In the genomic region with DNA sequence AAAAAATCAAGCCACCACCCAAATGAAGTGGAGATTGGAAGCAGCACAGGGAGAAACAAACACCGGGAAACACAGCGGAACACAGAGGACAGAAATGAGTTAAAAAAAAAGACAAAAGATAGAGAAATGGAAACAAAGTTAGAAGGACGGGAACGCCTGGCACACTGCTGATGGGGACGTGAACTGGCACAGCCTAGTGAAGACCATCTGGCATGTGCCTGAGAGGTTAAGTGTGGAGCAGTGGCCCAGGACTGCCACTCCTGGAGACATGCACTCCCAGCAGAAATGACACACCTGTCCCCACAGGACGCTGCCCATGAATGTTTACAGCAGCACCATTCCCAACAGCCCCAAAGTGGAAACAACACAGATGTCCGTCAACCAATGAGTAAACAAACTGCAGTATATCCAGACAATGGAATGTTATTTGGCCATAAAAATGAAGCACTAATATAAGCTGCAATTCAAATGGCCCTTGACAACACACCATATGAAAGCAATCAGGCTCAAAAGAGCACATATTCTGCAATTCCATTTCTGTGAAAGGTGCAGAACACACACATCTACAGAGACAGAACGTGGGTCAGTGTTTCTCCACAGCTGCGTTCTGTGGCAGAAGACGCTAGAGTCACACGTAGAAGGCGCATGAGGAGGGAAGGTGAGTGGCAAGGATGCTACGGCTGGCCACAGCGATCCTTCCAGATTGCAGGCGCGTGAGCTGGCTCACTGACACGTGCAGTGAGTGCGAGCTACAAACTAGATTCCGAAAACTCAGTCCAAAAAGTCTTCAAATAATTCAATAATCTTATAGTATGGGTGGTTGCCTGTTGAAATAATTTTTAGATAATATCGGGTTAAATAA, we compare ENCODE assay signal across 13 cellular contexts. TPM values are rescaled to one million over a fixed set of nuclear protein-coding genes. Genes with fewer than 3 reads are reported as not detected.
DNase-seq lines count a peak whose midpoint lies in the region; ATAC-seq and TF ChIP-seq lines count a peak whose summit lies in the region.
"Had no signal": no experiment of that assay in that cellular context is flagged by ENCODE, and none has a peak within 500 bp of the region (broad histone marks: within the 10 kb centered on the region; RNA-seq: fewer than 3 reads in every experiment).

No MANE protein-coding gene starts in this region.

- H3K4me1 Mint-ChIP-seq in activated CD4-positive, alpha-beta T cell treated with anti-CD3 and anti-CD28 coated beads, Interleukin-2, amount 10 ng/mL, durations not matched to agents 7 days and 5 days, result peaks cover 47% of the 10 kb centered on the region
- peaks cover 31% of the 10 kb centered on the region for H3K4me1 Mint-ChIP-seq in HFFc6 (ENCODE audit: low read depth)

- H4K20me1 ChIP-seq in SK-N-SH (ENCODE audit: insufficient read depth), result 0 out of 2 replicates have a peak, but pooled peaks cover 5% of the 10 kb centered on the region

- no peak for ATAC-seq in GM21447 (IDR thresholded peaks at IDR 0.05; ENCODE audit: unreplicated experiment)
- ATAC-seq: activated CD8-positive, alpha-beta T cell treated with anti-CD3 and anti-CD28 coated beads for 36 hours had no signal

- peaks cover 7% of the 10 kb centered on the region for H3K36me3 Mint-ChIP-seq in activated CD4-positive, alpha-beta T cell treated with anti-CD3 and anti-CD28 coated beads, Interleukin-2, amount 10 ng/mL, durations not matched to agents 7 days and 5 days (ENCODE audit: low read depth)
- no peaks in the 10 kb centered on the region; the same call in 1 of the 2 replicates for H3K36me3 Mint-ChIP-seq in HFFc6 (ENCODE audit: low read depth)

- WGBS in sigmoid colon, 2 donors, result 81 to 82% methylated on average over 20 of the region's 20 CpGs
- 96% methylated on average over 20 of the region's 20 CpGs for whole genome bisulfite sequencing in SK-N-SH (ENCODE audit: low lambda C conversion rate)
- 87 to 96% (median 94%) methylated on average over 20 of the region's 20 CpGs for WGBS in spleen, 5 donors

- no peaks in the 10 kb centered on the region for H3F3A ChIP-seq in SK-N-SH (replicated peaks; ENCODE audit: insufficient read depth)

- H3K27me3 ChIP-seq in sigmoid colon (no peaks in the 10 kb centered on the region), SK-N-SH (ENCODE audit: insufficient read depth) (no peaks in the 10 kb centered on the region), spleen (replicated peaks in 1 of 7) (no peaks in the 10 kb centered on the region)

- H3K4me3 ChIP-seq in sigmoid colon, result no peak overlapping the region
- H3K4me3 ChIP-seq in SK-N-SH (ENCODE audit: low read depth in 2 of 2, low read length in 1 of 2), result no peak overlapping the region
- no peak overlapping the region for H3K4me3 ChIP-seq in spleen

- H3K36me3 ChIP-seq in sigmoid colon (no peaks in the 10 kb centered on the region), SK-N-SH (replicated peaks in 1 of 2; ENCODE audit: control insufficient read depth in 1 of 2, insufficient read depth in 2 of 2, low read length in 1 of 2) (peaks cover 5 to 6% of the 10 kb centered on the region in 2 experiments), spleen (peaks cover 0 to 24% (median 0%) of the 10 kb centered on the region in 6 donors)

- no peak overlapping the region for H3K9ac ChIP-seq in SK-N-SH

- H3K4me3 Mint-ChIP-seq in activated CD4-positive, alpha-beta T cell treated with anti-CD3 and anti-CD28 coated beads, Interleukin-2, amount 10 ng/mL, durations not matched to agents 7 days and 5 days, result no peak overlapping the region
- H3K4me3 Mint-ChIP-seq in HFFc6, result no peak overlapping the region
- H3K4me3 Mint-ChIP-seq: activated CD8-positive, alpha-beta T cell treated with anti-CD3 and anti-CD28 coated beads for 36 hours; T-helper 2 cell treated with Interferon-gamma antibody and Interleukin-4, amounts not matched to agents 5 μg/mL and 100 μg/mL, for 36 hours had no signal

- TF ChIP-seq RAD21 in SK-N-SH (IDR thresholded peaks at IDR 0.05; ENCODE audit: low read length), result no peak

- H3K27ac Mint-ChIP-seq in activated CD4-positive, alpha-beta T cell treated with anti-CD3 and anti-CD28 coated beads, Interleukin-2, amount 10 ng/mL, durations not matched to agents 7 days and 5 days, result peak overlapping the region; percentile 52
- 0 out of 2 replicates have a peak overlapping the region, but pooled peaks have one; percentile 0 for H3K27ac Mint-ChIP-seq in HFFc6
- H3K27ac Mint-ChIP-seq: activated CD8-positive, alpha-beta T cell treated with anti-CD3 and anti-CD28 coated beads for 36 hours; T-helper 2 cell treated with Interferon-gamma antibody and Interleukin-4, amounts not matched to agents 5 μg/mL and 100 μg/mL, for 36 hours had no signal

- TF ChIP-seq CTCF in HFFc6 (IDR thresholded peaks at IDR 0.05) (no peak), sigmoid colon (IDR thresholded peaks at IDR 0.05) (no peak), SK-N-SH (IDR thresholded peaks at IDR 0.05) (no peak), spleen (IDR thresholded peaks at IDR 0.05 in 8 of 11, conservative IDR thresholded peaks at IDR 0.05 in 3 of 11) (no peak)

- intact Hi-C loops in sigmoid colon (cut with DNase I), result loop anchor here (5.0 kb wide), 3 partner anchors 45 to 255 kb away; a partner anchor contains a TSS
- intact Hi-C loops in spleen (cut with DNase I; ENCODE audit: low total_unique reads), result loop anchor here (5.0 kb wide), 1 partner anchor 255 kb away; a partner anchor contains a TSS

- H2AFZ ChIP-seq in SK-N-SH (ENCODE audit: low read depth), result no peak overlapping the region

- no peak for DNase-seq in activated CD4-positive, alpha-beta T cell treated with anti-CD3 and anti-CD28 coated beads, Interleukin-2, amount 10 ng/mL, durations not matched to agents 7 days and 5 days
- DNase-seq in activated CD4-positive, alpha-beta T cell treated with anti-CD3 and anti-CD28 coated beads, Interleukin-2, amount 50 U/mL, for 1 hour, result no peak
- DNase-seq in HFFc6 (no peak), fibroblast of gingiva (ENCODE audit: low read depth) (peak; percentile 70), sigmoid colon (peak; percentile 73), SK-N-SH (no peak), spleen (no peak)
- DNase-seq: activated CD8-positive, alpha-beta T cell treated with anti-CD3 and anti-CD28 coated beads for 36 hours; activated naive CD4-positive, alpha-beta T cell treated with anti-CD3 and anti-CD28 coated beads, Interleukin-2, amount 50 U/mL, for 16 hours; DND-41; KBM-7 had no signal

- no peak for TF ChIP-seq POLR2A in sigmoid colon (IDR thresholded peaks at IDR 0.05)
- no peak for TF ChIP-seq POLR2A in spleen (IDR thresholded peaks at IDR 0.05)

- no peak overlapping the region for H3K4me2 ChIP-seq in SK-N-SH

- POLR2A ChIA-PET in activated CD4-positive, alpha-beta T cell treated with anti-CD3 and anti-CD28 coated beads, Interleukin-2, amount 10 ng/mL, durations not matched to agents 7 days and 5 days (lab: Charles Lee), result interaction anchor here (0.5 kb wide), 1 partner anchor 12 kb away, joined by 3 read pairs; no protein-coding TSS in a partner anchor
- POLR2A ChIA-PET in SK-N-SH (lab: Yijun Ruan, JAX), result no interaction called here

- H3K9me2 ChIP-seq in SK-N-SH, result no peaks in the 10 kb centered on the region

- TF ChIP-seq EP300 in sigmoid colon (IDR thresholded peaks at IDR 0.05) (no peak), SK-N-SH (IDR thresholded peaks at IDR 0.05; ENCODE audit: borderline replicate concordance in 1 of 2, low read depth in 1 of 2, low read length in 1 of 2) (no peak)

- H3K4me1 ChIP-seq in sigmoid colon (peaks cover 0 to 26% (median 23%) of the 10 kb centered on the region in 4 donors), SK-N-SH (ENCODE audit: control insufficient read depth in 1 of 2, insufficient read depth in 2 of 2, low read depth in 1 of 2, low read length in 1 of 2) (peaks cover 0 to 12% of the 10 kb centered on the region in 2 experiments; a peak in 2 of 4 replicates), spleen (peaks cover 4 to 49% (median 33%) of the 10 kb centered on the region in 6 donors)

- H3K27ac ChIP-seq in sigmoid colon (peak overlapping the region; percentile 35 to 80 (median 50)), SK-N-SH (ENCODE audit: low read depth in 2 of 2, low read length in 1 of 2) (no peak overlapping the region), spleen (no peak overlapping the region)

- no peaks in the 10 kb centered on the region for H3K9me3 ChIP-seq in sigmoid colon
- no peaks in the 10 kb centered on the region for H3K9me3 ChIP-seq in SK-N-SH
- H3K9me3 ChIP-seq in spleen, result no peaks in the 10 kb centered on the region

- H3K9me3 Mint-ChIP-seq in activated CD4-positive, alpha-beta T cell treated with anti-CD3 and anti-CD28 coated beads, Interleukin-2, amount 10 ng/mL, durations not matched to agents 7 days and 5 days, result no peaks in the 10 kb centered on the region
- H3K9me3 Mint-ChIP-seq in HFFc6, result no peaks in the 10 kb centered on the region
- H3K9me3 Mint-ChIP-seq: activated CD8-positive, alpha-beta T cell treated with anti-CD3 and anti-CD28 coated beads for 36 hours; T-helper 2 cell treated with Interferon-gamma antibody and Interleukin-4, amounts not matched to agents 5 μg/mL and 100 μg/mL, for 36 hours had no signal

- no peaks in the 10 kb centered on the region for H3K27me3 Mint-ChIP-seq in activated CD4-positive, alpha-beta T cell treated with anti-CD3 and anti-CD28 coated beads, Interleukin-2, amount 10 ng/mL, durations not matched to agents 7 days and 5 days
- peaks cover 2% of the 10 kb centered on the region; the same call in 1 of the 2 replicates for H3K27me3 Mint-ChIP-seq in HFFc6 (ENCODE audit: insufficient read depth)
- H3K27me3 Mint-ChIP-seq: activated CD8-positive, alpha-beta T cell treated with anti-CD3 and anti-CD28 coated beads for 36 hours had no signal

- peaks cover 80% of the 10 kb centered on the region for H3K79me2 ChIP-seq in SK-N-SH (ENCODE audit: insufficient read depth)

- CTCF ChIA-PET in activated CD4-positive, alpha-beta T cell treated with anti-CD3 and anti-CD28 coated beads, Interleukin-2, amount 10 ng/mL, durations not matched to agents 7 days and 5 days (lab: Charles Lee), result interaction anchor here (0.6 kb wide), 1 partner anchor 508 kb away, joined by 6 read pairs; no protein-coding TSS in a partner anchor
- CTCF ChIA-PET in SK-N-SH (lab: Yijun Ruan, JAX), result interaction anchor here (1.1 kb wide), 1 partner anchor 13 kb away, joined by 3 read pairs; no protein-coding TSS in a partner anchor

RNA-seq across cellular contexts. Expression of a gene that starts 24.6 kb away (rescaled TPM):
- total RNA-seq in activated CD4-positive, alpha-beta T cell treated with anti-CD3 and anti-CD28 coated beads, Interleukin-2, amount 10 ng/mL, durations not matched to agents 7 days and 5 days, result 10 to 100 TPM; 35.4 to 37.0 TPM
- total RNA-seq in HFFc6 (2021; fragmentation: NEBNext Ultra II Directional; extraction: Animal tissue kit (Norgen Biotek cat#: 25700)), result 10 to 100 TPM; 40.6 to 47.9 (median 43.0) TPM
- total RNA-seq in sigmoid colon (10 to 100 TPM; 28.9 to 44.7 (median 38.4) TPM), spleen (10 to 100 TPM; 23.5 to 31.5 (median 28.8) TPM)
- polyA plus RNA-seq in sigmoid colon (100 to 1,000 TPM in 2 of 3 donors, 10 to 100 TPM in 1; 69.3 to 112 (median 109) TPM), SK-N-SH (2012; rRNA removed) (46.0 and 64.7 TPM in 2 replicates), spleen (10 to 100 TPM; 21.0 to 27.7 (median 23.5) TPM)
- polyA plus RNA-seq in SK-N-SH (2012; cell fraction: cytosol; rRNA removed), result 30.7 and 40.1 TPM in 2 replicates
- 30.4 and 43.6 TPM in 2 replicates for polyA plus RNA-seq in SK-N-SH (2012; cell fraction: nucleus; rRNA removed)

RNA-seq across cellular contexts. Expression of a gene that starts 25.1 kb away (rescaled TPM):
- total RNA-seq in activated CD4-positive, alpha-beta T cell treated with anti-CD3 and anti-CD28 coated beads, Interleukin-2, amount 10 ng/mL, durations not matched to agents 7 days and 5 days, result 10 to 100 TPM; 75.0 to 88.3 TPM
- 10 to 100 TPM; 43.5 to 58.3 (median 51.9) TPM for total RNA-seq in HFFc6 (2021; fragmentation: NEBNext Ultra II Directional; extraction: Animal tissue kit (Norgen Biotek cat#: 25700))
- 10 to 100 TPM; 35.2 to 69.8 (median 45.2) TPM for total RNA-seq in sigmoid colon
- polyA plus RNA-seq in sigmoid colon, result 10 to 100 TPM; 27.6 to 70.7 (median 29.4) TPM
- polyA plus RNA-seq in SK-N-SH (2012; rRNA removed), result 105 and 107 TPM in 2 replicates
- polyA plus RNA-seq in SK-N-SH (2012; cell fraction: cytosol; rRNA removed), result 53.2 and 85.0 TPM in 2 replicates
- 323 and 358 TPM in 2 replicates for polyA plus RNA-seq in SK-N-SH (2012; cell fraction: nucleus; rRNA removed)
- 100 to 1,000 TPM in 3 of 7 donors, 10 to 100 TPM in 4; 80.0 to 114 (median 97.2) TPM for total RNA-seq in spleen
- 10 to 100 TPM; 31.1 to 74.5 (median 44.6) TPM for polyA plus RNA-seq in spleen

RNA-seq across cellular contexts. Expression of a gene that starts 53.8 kb away (rescaled TPM):
- total RNA-seq in activated CD4-positive, alpha-beta T cell treated with anti-CD3 and anti-CD28 coated beads, Interleukin-2, amount 10 ng/mL, durations not matched to agents 7 days and 5 days, result not detected
- total RNA-seq in HFFc6 (2021; fragmentation: NEBNext Ultra II Directional; extraction: Animal tissue kit (Norgen Biotek cat#: 25700)), result 10 to 100 TPM; 26.3 to 42.4 (median 29.1) TPM
- 100 to 1,000 TPM in 1 of 4 donors, 10 to 100 TPM in 3; 46.6 to 112 (median 81.0) TPM for total RNA-seq in sigmoid colon
- 10 to 100 TPM in 1 of 3 donors, 1 to 10 TPM in 2; 6.2 to 12.7 (median 8.4) TPM for polyA plus RNA-seq in sigmoid colon
- 1.7 and 1.9 TPM in 2 replicates for polyA plus RNA-seq in SK-N-SH (2012; rRNA removed)
- polyA plus RNA-seq in SK-N-SH (2012; cell fraction: cytosol; rRNA removed), result 0.62 and 1.3 TPM in 2 replicates
- 2.8 and 3.1 TPM in 2 replicates for polyA plus RNA-seq in SK-N-SH (2012; cell fraction: nucleus; rRNA removed)
- total RNA-seq in spleen, result 10 to 100 TPM in 4 of 7 donors, 1 to 10 TPM in 3; 6.5 to 19.4 (median 13.0) TPM
- polyA plus RNA-seq in spleen, result 1 to 10 TPM; 3.0 to 7.2 (median 4.5) TPM

Comparison
In these comparisons a context has a peak if more than half of its experiments do, and no peak if none do; other contexts are left out.
1. DNase-seq: peak in fibroblast of gingiva (single experiment) and sigmoid colon (single experiment); none in activated CD4-positive, alpha-beta T cell treated with anti-CD3 and anti-CD28 coated beads, Interleukin-2, amount 10 ng/mL, durations not matched to agents 7 days and 5 days (single experiment), activated CD4-positive, alpha-beta T cell treated with anti-CD3 and anti-CD28 coated beads, Interleukin-2, amount 50 U/mL, for 1 hour (single experiment), HFFc6 (single experiment), SK-N-SH (single experiment) and spleen (single experiment).
2. H3K27ac ChIP-seq: peak in sigmoid colon (4 of 4); none in SK-N-SH (0 of 2) and spleen (0 of 8).
3. RNA of a gene that starts 53.8 kb away (total RNA-seq): 46.6 to 112 TPM in sigmoid colon, 26.3 to 42.4 TPM in HFFc6 and 6.5 to 19.4 TPM in spleen; not detected in activated CD4-positive, alpha-beta T cell treated with anti-CD3 and anti-CD28 coated beads, Interleukin-2, amount 10 ng/mL, durations not matched to agents 7 days and 5 days; every median in the first group is over 4 times any median in the second.